In genomic region chr1:178301141-178301540, GRCh38 we compare ENCODE assay signal across 26 cellular contexts.
"Had no signal": no experiment of that assay in that cellular context is flagged by ENCODE, and none has a peak within 500 bp of the region (broad histone marks: within the 10 kb centered on the region; RNA-seq: fewer than 3 reads in every experiment).

No MANE protein-coding gene starts in this region.

- H3K27ac ChIP-seq: KMS-11, Peyer's patch, RWPE1, SJSA1 had no signal

- DNase-seq: activated CD4-positive, alpha-beta T cell treated with anti-CD3 and anti-CD28 coated beads for 48 hours; activated CD4-positive, alpha-beta T cell treated with anti-CD3 and anti-CD28 coated beads, Interleukin-2, amount 50 U/mL, for 48 hours; activated CD4-positive, CD25-positive, alpha-beta regulatory T cell treated with anti-CD3 and anti-CD28 coated beads, Interleukin-2, amount 50 U/mL, for 72 hours; activated CD8-positive, alpha-beta memory T cell treated with anti-CD3 and anti-CD28 coated beads for 24 hours; activated effector memory CD4-positive, alpha-beta T cell treated with anti-CD3 and anti-CD28 coated beads, Interleukin-2, amount 50 U/mL, for 16 hours; activated naive CD4-positive, alpha-beta T cell treated with anti-CD3 and anti-CD28 coated beads for 36 hours; activated T-cell treated with anti-CD3 and anti-CD28 coated beads, Interleukin-2, amount 50 U/mL, for 4 hours; amygdala; MG63; NCI-H1092 treated with DMSO at 0.1 percent for 48 hours; NCI-H1417 treated with DMSO at 0.1 percent for 48 hours; NCI-H1694; NCI-H2029; NCI-H2107; NCI-H345; NCI-H524; Peyer's patch; Right ventricle myocardium superior had no signal

- ATAC-seq: activated T-cell treated with anti-CD3 and anti-CD28 coated beads, Interleukin-2, amount 50 U/mL, for 4 hours; WTC11 had no signal

- H3K36me3 Mint-ChIP-seq: activated naive CD8-positive, alpha-beta T cell had no signal

- H3K36me3 ChIP-seq: MG63, Peyer's patch had no signal

- FAIRE-seq: astrocyte had no signal

- H3K4me3 ChIP-seq: MG63, Peyer's patch, SJSA1 had no signal

- H3K27me3 Mint-ChIP-seq: brain had no signal

- H3K27ac Mint-ChIP-seq: activated naive CD4-positive, alpha-beta T cell treated with anti-CD3 and anti-CD28 coated beads for 36 hours; activated naive CD8-positive, alpha-beta T cell; T-helper 1 cell treated with Interleukin-12 subunit alpha and Interleukin-12 subunit beta and Interleukin-4 antibody, amounts not matched to agents 30 μg/mL and 1 μg/mL, for 36 hours; WTC11 had no signal

- H3K9me3 ChIP-seq: MG63, Peyer's patch, SJSA1 had no signal

- H3K9me3 Mint-ChIP-seq: activated T-cell treated with anti-CD3 and anti-CD28 coated beads, Interleukin-2, amount 50 U/mL, for 4 hours; T-helper 1 cell treated with Interleukin-12 subunit alpha and Interleukin-12 subunit beta and Interleukin-4 antibody, amounts not matched to agents 30 μg/mL and 1 μg/mL, for 36 hours had no signal

- H3K4me3 Mint-ChIP-seq: activated naive CD4-positive, alpha-beta T cell treated with anti-CD3 and anti-CD28 coated beads for 36 hours; activated naive CD8-positive, alpha-beta T cell; activated T-cell treated with anti-CD3 and anti-CD28 coated beads, Interleukin-2, amount 50 U/mL, for 4 hours; brain; T-helper 1 cell treated with Interleukin-12 subunit alpha and Interleukin-12 subunit beta and Interleukin-4 antibody, amounts not matched to agents 30 μg/mL and 1 μg/mL, for 36 hours; WTC11 had no signal

- H3K27me3 ChIP-seq: MG63, Peyer's patch, SJSA1 had no signal

- H3K4me1 ChIP-seq: Peyer's patch had no signal
